Comparison of ENCODE assay signal across 8 cellular contexts in the genomic region with DNA sequence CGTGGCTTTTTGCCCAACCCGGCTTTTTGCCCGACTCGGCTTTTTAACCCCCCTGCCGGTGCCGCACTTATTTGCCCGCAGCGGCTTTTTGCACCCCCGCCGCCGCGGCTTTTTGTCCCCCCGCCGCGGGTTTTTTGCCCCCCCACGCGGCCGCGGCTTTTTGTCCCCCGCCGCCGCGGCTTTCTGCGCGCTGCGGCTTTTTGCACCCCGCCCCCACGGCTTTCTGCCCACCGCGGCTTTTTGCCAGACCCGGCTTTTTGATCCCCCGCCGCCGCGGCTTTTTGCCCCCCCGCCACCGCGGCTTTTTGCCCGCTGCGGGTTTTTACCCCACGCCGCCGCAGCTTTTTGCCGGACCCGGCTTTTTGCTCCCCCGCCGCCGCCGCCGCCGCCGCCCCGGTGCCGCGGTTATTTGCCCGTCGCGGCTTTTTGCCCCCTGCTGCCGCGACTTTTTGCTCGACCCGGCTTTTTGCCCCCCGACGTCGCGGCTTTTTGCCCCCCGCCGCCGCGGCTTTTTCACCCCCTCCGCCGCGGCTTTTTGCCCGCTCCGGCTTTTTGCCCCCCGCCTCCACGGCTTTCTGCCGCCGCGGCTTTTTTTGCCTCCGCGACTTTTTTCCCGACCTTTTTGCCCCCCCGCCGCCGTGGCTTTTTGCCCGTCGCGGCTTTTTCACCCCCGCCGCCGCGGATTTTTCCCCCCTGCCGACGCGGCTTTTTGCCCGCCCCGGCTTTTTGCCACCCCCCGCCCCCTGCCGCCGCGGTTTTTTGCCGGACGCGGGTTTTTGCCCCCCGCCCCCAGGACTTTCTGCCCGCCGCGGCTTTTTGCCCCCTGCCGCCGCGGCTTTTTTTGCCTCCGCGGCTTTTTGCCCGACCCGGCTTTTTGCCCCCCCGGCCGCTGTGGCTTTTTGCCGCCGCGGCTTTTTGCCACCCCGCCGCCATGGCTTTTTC.
DNase-seq lines count a peak whose midpoint lies in the region; ATAC-seq and TF ChIP-seq lines count a peak whose summit lies in the region.

No MANE protein-coding gene starts in this region.

- peak overlapping the region; percentile 36 for H3K27ac Mint-ChIP-seq in T-helper 1 cell treated with Interleukin-12 subunit alpha and Interleukin-12 subunit beta and Interleukin-4 antibody, amounts not matched to agents 30 μg/mL and 1 μg/mL, for 36 hours

- peaks cover 2% of the 10 kb centered on the region for H3K4me1 Mint-ChIP-seq in T-helper 1 cell treated with Interleukin-12 subunit alpha and Interleukin-12 subunit beta and Interleukin-4 antibody, amounts not matched to agents 30 μg/mL and 1 μg/mL, for 36 hours (ENCODE audit: low read depth)

- H3K27me3 Mint-ChIP-seq in T-helper 1 cell treated with Interleukin-12 subunit alpha and Interleukin-12 subunit beta and Interleukin-4 antibody, amounts not matched to agents 30 μg/mL and 1 μg/mL, for 36 hours (ENCODE audit: low read depth): peaks cover 17% of the 10 kb centered on the region

- peaks cover 1% of the 10 kb centered on the region for H3K36me3 Mint-ChIP-seq in T-helper 1 cell treated with Interleukin-12 subunit alpha and Interleukin-12 subunit beta and Interleukin-4 antibody, amounts not matched to agents 30 μg/mL and 1 μg/mL, for 36 hours (ENCODE audit: low read depth)

- no peaks in the 10 kb centered on the region for H3K9me3 Mint-ChIP-seq in T-helper 1 cell treated with Interleukin-12 subunit alpha and Interleukin-12 subunit beta and Interleukin-4 antibody, amounts not matched to agents 30 μg/mL and 1 μg/mL, for 36 hours

- DNase-seq in GM12865 (ENCODE audit: low read depth) (no peak), Right ventricle myocardium superior (peak; percentile 44), skeletal muscle cell (ENCODE audit: low read depth) (no peak), midbrain (lab: John Stamatoyannopoulos, UW) (no peak), C1 segment of cervical spinal cord (lab: John Stamatoyannopoulos, UW) (no peak), mucosa of gallbladder (ENCODE audit: low spot score) (no peak), NCI-H446 treated with DMSO at 0.1 percent for 48 hours (lab: John Stamatoyannopoulos, UW) (no peak)

- TF ChIP-seq CTCF in GM12865 (IDR thresholded peaks at IDR 0.05; ENCODE audit: insufficient read depth, low read depth, low read length, missing control alignments): no peak

- peak overlapping the region; percentile 34 for H3K4me3 ChIP-seq in GM12865 (ENCODE audit: low read depth, low read length)
- peak overlapping the region; percentile 54 for H3K4me3 ChIP-seq in skeletal muscle cell (ENCODE audit: low read depth, low read length)

- H3K4me3 Mint-ChIP-seq in T-helper 1 cell treated with Interleukin-12 subunit alpha and Interleukin-12 subunit beta and Interleukin-4 antibody, amounts not matched to agents 30 μg/mL and 1 μg/mL, for 36 hours: no peak overlapping the region

- intact Hi-C loops in Right ventricle myocardium superior (cut with DNase I): no loop called here

- ATAC-seq in Right ventricle myocardium superior (ENCODE audit: poor library complexity): peak; percentile 38
